17 cellular contexts compared by ENCODE assay signal in genomic region chr18:27797484-27797883, GRCh38.
"Had no signal": no experiment of that assay in that cellular context is flagged by ENCODE, and none has a peak within 500 bp of the region (broad histone marks: within the 10 kb centered on the region; RNA-seq: fewer than 3 reads in every experiment).

No MANE protein-coding gene starts in this region.

- H3K4me1 ChIP-seq: left lung, psoas muscle, right lobe of liver, spleen had no signal

- FAIRE-seq: endothelial cell of umbilical vein, keratinocyte had no signal

- H3K27ac ChIP-seq: coronary artery, left lung, psoas muscle, right lobe of liver, spleen had no signal

- H3K36me3 ChIP-seq: left lung, right lobe of liver, spleen had no signal

- ATAC-seq: activated T-helper 17 cell treated with anti-CD3 and anti-CD28 coated beads, Interleukin-2, amount 50 U/mL, for 72 hours; left lung; natural killer cell treated with Interleukin-12 subunit alpha and Interleukin-12 subunit beta and Interleukin-15 and Interleukin-18, amount 100 ng/mL, for 72 hours; psoas muscle; right lobe of liver had no signal

- H3K9me3 ChIP-seq: left lung, psoas muscle, right lobe of liver, spleen had no signal

- H3K27me3 ChIP-seq: left lung, right lobe of liver, spleen had no signal

- DNase-seq: activated CD4-positive, alpha-beta T cell treated with anti-CD3 and anti-CD28 coated beads, Interleukin-2, amount 10 ng/mL, durations not matched to agents 24 days and 14 days; activated naive CD4-positive, alpha-beta T cell treated with anti-CD3 and anti-CD28 coated beads for 36 hours; activated T-cell treated with anti-CD3 and anti-CD28 coated beads for 4 hours; central memory CD4-positive, alpha-beta T cell; effector CD4-positive, alpha-beta T cell; foreskin melanocyte; left lung; psoas muscle; right lobe of liver; spleen; stimulated activated CD4-positive, alpha-beta T cell treated with anti-CD3 and anti-CD28 coated beads, Interleukin-2, amount 100 ng/mL, for 24 hours; stimulated activated naive CD4-positive, alpha-beta T cell had no signal

- H3K4me3 ChIP-seq: coronary artery, left lung, psoas muscle, right lobe of liver, spleen had no signal
